Comparison of ENCODE assay signal across 12 cellular contexts in genomic region chr2:208142255-208142924, GRCh38. TPM values are rescaled to one million over a fixed set of nuclear protein-coding genes. Genes with fewer than 3 reads are reported as not detected.
DNase-seq lines count a peak whose midpoint lies in the region; TF ChIP-seq lines count a peak whose summit lies in the region.
"Had no signal": no experiment of that assay in that cellular context is flagged by ENCODE, and none has a peak within 500 bp of the region (broad histone marks: within the 10 kb centered on the region; RNA-seq: fewer than 3 reads in every experiment).

No MANE protein-coding gene starts in this region.

- intact Hi-C loops in esophagus squamous epithelium (cut with DNase I), result no loop called here

- no peak overlapping the region for H3K4me3 ChIP-seq in SK-N-SH (ENCODE audit: low read depth in 2 of 2, low read length in 1 of 2)
- no peak overlapping the region for H3K4me3 ChIP-seq in iPS-20b (ENCODE audit: low read length)
- no peak overlapping the region for H3K4me3 ChIP-seq in esophagus squamous epithelium

- peak overlapping the region in 1 of 2 experiments; percentile 81; a peak in 2 of 4 replicates for H3K27ac ChIP-seq in SK-N-SH (ENCODE audit: low read depth in 2 of 2, low read length in 1 of 2)
- H3K27ac ChIP-seq in iPS-20b (ENCODE audit: low read length), result peak overlapping the region; percentile 1
- no peak overlapping the region for H3K27ac ChIP-seq in esophagus squamous epithelium

- H3K4me1 ChIP-seq in SK-N-SH (ENCODE audit: control insufficient read depth in 1 of 2, insufficient read depth in 2 of 2, low read depth in 1 of 2, low read length in 1 of 2) (peaks cover 6 to 9% of the 10 kb centered on the region in 2 experiments; a peak in 3 of 4 replicates), iPS-20b (ENCODE audit: insufficient read depth, low read length) (peaks cover 11% of the 10 kb centered on the region; the same call in 1 of the 2 replicates), esophagus squamous epithelium (peaks cover 0 to 9% (median 0%) of the 10 kb centered on the region in 3 donors)

- CTCF ChIA-PET in SK-N-SH (lab: Yijun Ruan, JAX), result interaction anchor here (0.6 to 3.0 kb wide), 8 partner anchors 11 to 113 kb away, joined by 3 to 22 read pairs (median 3); partner anchors contain the start of gene IDH1

- H3K27me3 ChIP-seq in SK-N-SH (ENCODE audit: insufficient read depth) (no peaks in the 10 kb centered on the region), iPS-20b (ENCODE audit: insufficient read depth, low read length) (no peaks in the 10 kb centered on the region), esophagus squamous epithelium (peaks cover 0 to 8% (median 0%) of the 10 kb centered on the region in 4 donors)

- H3K9ac ChIP-seq in SK-N-SH (no peak overlapping the region), iPS-20b (ENCODE audit: low read depth, low read length) (peak overlapping the region; percentile 49; the same call in 1 of the 2 replicates)

- H3K9me3 ChIP-seq in SK-N-SH (no peaks in the 10 kb centered on the region), iPS-20b (ENCODE audit: insufficient read depth, low read depth, low read length) (peaks cover 5% of the 10 kb centered on the region), esophagus squamous epithelium (no peaks in the 10 kb centered on the region)

- TF ChIP-seq RAD21 in SK-N-SH (IDR thresholded peaks at IDR 0.05; ENCODE audit: low read length), result no peak

- WGBS in SK-N-SH (ENCODE audit: low lambda C conversion rate), result 28% methylated on average over 8 of the region's 8 CpGs
- WGBS in esophagus squamous epithelium, 2 donors, result 10 to 18% methylated on average over 7 of the region's 8 CpGs

- POLR2A ChIA-PET in SK-N-SH (lab: Yijun Ruan, JAX), result no interaction called here

- H3K36me3 ChIP-seq in SK-N-SH (replicated peaks in 1 of 2; ENCODE audit: control insufficient read depth in 1 of 2, insufficient read depth in 2 of 2, low read length in 1 of 2) (no peaks in the 10 kb centered on the region), iPS-20b (ENCODE audit: insufficient read depth, low read depth, low read length) (no peaks in the 10 kb centered on the region), esophagus squamous epithelium (no peaks in the 10 kb centered on the region)

- no peaks in the 10 kb centered on the region for H4K20me1 ChIP-seq in SK-N-SH (ENCODE audit: insufficient read depth)

- no peak for TF ChIP-seq CTCF in SK-N-SH (IDR thresholded peaks at IDR 0.05)
- no peak for TF ChIP-seq CTCF in esophagus squamous epithelium (IDR thresholded peaks at IDR 0.05)

- peak overlapping the region; percentile 28; the same call in 1 of the 2 replicates for H3K4me2 ChIP-seq in SK-N-SH

- no peaks in the 10 kb centered on the region for H3K79me2 ChIP-seq in SK-N-SH (ENCODE audit: insufficient read depth)

- no peak overlapping the region for H2AFZ ChIP-seq in SK-N-SH (ENCODE audit: low read depth)

- no peaks in the 10 kb centered on the region for H3K9me2 ChIP-seq in SK-N-SH

- H3F3A ChIP-seq in SK-N-SH (replicated peaks; ENCODE audit: insufficient read depth), result no peaks in the 10 kb centered on the region

- DNase-seq in DMS79 treated with DMSO at 0.1 percent for 48 hours (lab: John Stamatoyannopoulos, UW) (peak; percentile 74), NCI-H1417 treated with DMSO at 0.1 percent for 48 hours (lab: John Stamatoyannopoulos, UW) (peak; percentile 87), SK-N-SH (peak; percentile 61), NCI-H226 (no peak), HCEC 1CT (no peak), esophagus squamous epithelium (lab: John Stamatoyannopoulos, UW) (no peak)
- no peak for DNase-seq in activated CD4-positive, alpha-beta T cell treated with anti-CD3 and anti-CD28 coated beads, Interleukin-2, amount 50 U/mL, for 1 hour
- DNase-seq: NCI-H82 had no signal

- peak in 1 of 2 experiments; percentile 65; a peak in 2 of 4 replicates for TF ChIP-seq EP300 in SK-N-SH (IDR thresholded peaks at IDR 0.05; ENCODE audit: borderline replicate concordance in 1 of 2, low read depth in 1 of 2, low read length in 1 of 2)

- TF ChIP-seq POLR2A in esophagus squamous epithelium (IDR thresholded peaks at IDR 0.05), result no peak

TF ChIP-seq in SK-N-SH, 30 proteins besides CTCF, POLR2A, EP300 and RAD21:
- peak; percentile 62 for TF ChIP-seq NFIC (IDR thresholded peaks at IDR 0.05; ENCODE audit: borderline replicate concordance)
- TF ChIP-seq, protein P1, sequence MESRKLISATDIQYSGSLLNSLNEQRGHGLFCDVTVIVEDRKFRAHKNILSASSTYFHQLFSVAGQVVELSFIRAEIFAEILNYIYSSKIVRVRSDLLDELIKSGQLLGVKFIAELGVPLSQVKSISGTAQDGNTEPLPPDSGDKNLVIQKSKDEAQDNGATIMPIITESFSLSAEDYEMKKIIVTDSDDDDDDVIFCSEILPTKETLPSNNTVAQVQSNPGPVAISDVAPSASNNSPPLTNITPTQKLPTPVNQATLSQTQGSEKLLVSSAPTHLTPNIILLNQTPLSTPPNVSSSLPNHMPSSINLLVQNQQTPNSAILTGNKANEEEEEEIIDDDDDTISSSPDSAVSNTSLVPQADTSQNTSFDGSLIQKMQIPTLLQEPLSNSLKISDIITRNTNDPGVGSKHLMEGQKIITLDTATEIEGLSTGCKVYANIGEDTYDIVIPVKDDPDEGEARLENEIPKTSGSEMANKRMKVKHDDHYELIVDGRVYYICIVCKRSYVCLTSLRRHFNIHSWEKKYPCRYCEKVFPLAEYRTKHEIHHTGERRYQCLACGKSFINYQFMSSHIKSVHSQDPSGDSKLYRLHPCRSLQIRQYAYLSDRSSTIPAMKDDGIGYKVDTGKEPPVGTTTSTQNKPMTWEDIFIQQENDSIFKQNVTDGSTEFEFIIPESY (IDR thresholded peaks at IDR 0.05; ENCODE audit: borderline replicate concordance, low read depth), result no peak

RNA-seq across cellular contexts. Expression of gene CRYGB, which starts 3.6 kb away (rescaled TPM):
- polyA plus RNA-seq in SK-N-SH (2012; rRNA removed), result not detected in 2 replicates
- polyA plus RNA-seq in SK-N-SH (2012; cell fraction: cytosol; rRNA removed), result not detected in 2 replicates
- polyA plus RNA-seq in SK-N-SH (2012; cell fraction: nucleus; rRNA removed), result not detected in 2 replicates
- total RNA-seq in esophagus squamous epithelium, result not detected
- total RNA-seq: activated CD8-positive, alpha-beta memory T cell treated with anti-CD3 and anti-CD28 coated beads for 36 hours had no signal
- polyA plus RNA-seq: adipose tissue, BJ had no signal

RNA-seq across cellular contexts. Expression of gene CRYGC, which starts 12.8 kb away (rescaled TPM):
- polyA plus RNA-seq in SK-N-SH (2012; rRNA removed), result 0.21 and 0.31 TPM in 2 replicates
- 0.13 and 0.16 TPM in 2 replicates for polyA plus RNA-seq in SK-N-SH (2012; cell fraction: cytosol; rRNA removed)
- 0.10 TPM in 1 of 2 replicates, not detected in the other for polyA plus RNA-seq in SK-N-SH (2012; cell fraction: nucleus; rRNA removed)
- total RNA-seq in esophagus squamous epithelium, result not detected
- total RNA-seq: activated CD8-positive, alpha-beta memory T cell treated with anti-CD3 and anti-CD28 coated beads for 36 hours had no signal
- polyA plus RNA-seq: adipose tissue, BJ had no signal

RNA-seq across cellular contexts. Expression of gene CRYGD, which starts 18.1 kb away (rescaled TPM):
- polyA plus RNA-seq in SK-N-SH (2012; rRNA removed), result not detected in 2 replicates
- not detected in 2 replicates for polyA plus RNA-seq in SK-N-SH (2012; cell fraction: cytosol; rRNA removed)
- polyA plus RNA-seq in SK-N-SH (2012; cell fraction: nucleus; rRNA removed), result not detected in 2 replicates
- total RNA-seq in esophagus squamous epithelium, result not detected
- total RNA-seq: activated CD8-positive, alpha-beta memory T cell treated with anti-CD3 and anti-CD28 coated beads for 36 hours had no signal
- polyA plus RNA-seq: adipose tissue, BJ had no signal

RNA-seq across cellular contexts. Expression of gene CRYGA, which starts 21.0 kb away (rescaled TPM):
- not detected in 2 replicates for polyA plus RNA-seq in SK-N-SH (2012; rRNA removed)
- not detected in 2 replicates for polyA plus RNA-seq in SK-N-SH (2012; cell fraction: cytosol; rRNA removed)
- polyA plus RNA-seq in SK-N-SH (2012; cell fraction: nucleus; rRNA removed), result not detected in 2 replicates
- total RNA-seq in esophagus squamous epithelium, result not detected
- total RNA-seq: activated CD8-positive, alpha-beta memory T cell treated with anti-CD3 and anti-CD28 coated beads for 36 hours had no signal
- polyA plus RNA-seq: adipose tissue, BJ had no signal

RNA-seq across cellular contexts. Expression of gene C2orf80, which starts 47.4 kb away (rescaled TPM):
- polyA plus RNA-seq in SK-N-SH (2012; rRNA removed), result not detected in 2 replicates
- not detected in 2 replicates for polyA plus RNA-seq in SK-N-SH (2012; cell fraction: cytosol; rRNA removed)
- not detected in 2 replicates for polyA plus RNA-seq in SK-N-SH (2012; cell fraction: nucleus; rRNA removed)
- total RNA-seq in esophagus squamous epithelium, result not detected
- total RNA-seq: activated CD8-positive, alpha-beta memory T cell treated with anti-CD3 and anti-CD28 coated beads for 36 hours had no signal
- polyA plus RNA-seq: adipose tissue, BJ had no signal

Comparison
In these comparisons a context has a peak if more than half of its experiments do, and no peak if none do; other contexts are left out.
1. DNase-seq: peak in DMS79 treated with DMSO at 0.1 percent for 48 hours (single experiment), NCI-H1417 treated with DMSO at 0.1 percent for 48 hours (single experiment) and SK-N-SH (single experiment); none in NCI-H226 (single experiment), HCEC 1CT (single experiment), esophagus squamous epithelium (single experiment) and activated CD4-positive, alpha-beta T cell treated with anti-CD3 and anti-CD28 coated beads, Interleukin-2, amount 50 U/mL, for 1 hour (single experiment).